ENCODE assay signal across 8 cellular contexts in the genomic region with DNA sequence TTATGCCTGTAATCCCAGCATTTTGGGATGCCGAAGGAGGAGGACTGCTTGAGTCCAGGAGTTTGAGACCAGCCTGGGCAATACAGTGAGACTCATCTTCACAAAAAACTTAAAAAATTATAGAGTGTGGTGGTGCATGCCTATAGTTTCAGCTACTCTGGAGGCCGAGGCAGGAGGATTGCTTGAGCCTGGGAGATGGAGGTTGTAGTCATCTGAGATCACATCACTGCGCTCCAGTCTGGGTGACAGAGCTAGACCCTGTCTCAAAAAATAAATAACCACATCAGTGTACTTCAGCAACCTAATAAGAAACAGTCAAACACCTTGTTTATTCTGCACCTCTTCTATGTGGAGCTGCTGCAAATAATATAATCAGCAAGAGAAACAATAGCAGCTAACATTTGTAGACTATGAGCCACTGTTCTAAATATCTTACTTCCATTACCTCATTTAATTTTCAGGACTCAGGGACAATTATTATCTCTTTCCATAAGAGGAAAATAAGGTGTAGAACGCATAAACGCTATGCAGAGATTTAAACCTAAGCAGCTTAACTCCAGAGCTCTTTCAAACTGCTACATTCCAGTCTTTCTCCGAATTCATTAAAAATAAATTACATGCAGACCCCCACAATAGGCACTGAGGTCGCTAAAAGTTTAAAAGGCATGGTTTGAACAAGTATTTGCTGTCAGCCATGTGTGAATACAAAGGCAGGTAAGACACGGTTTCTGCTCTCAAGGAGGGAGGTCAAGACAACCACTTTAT. TPM values are rescaled to one million over a fixed set of nuclear protein-coding genes. Genes with fewer than 3 reads are reported as not detected.
DNase-seq lines count a peak whose midpoint lies in the region; ATAC-seq, FAIRE-seq and TF ChIP-seq lines count a peak whose summit lies in the region.

No MANE protein-coding gene starts in this region.

- H3K27ac ChIP-seq in HUES64 (ENCODE audit: low read depth, low read length) (no peak overlapping the region), muscle layer of duodenum (ENCODE audit: low read length) (peak overlapping the region; percentile 79)

- no peak for FAIRE-seq in bronchial epithelial cell (lab: Jason Lieb, UNC)

- 34% methylated on average over 8 of the region's 8 CpGs for WGBS in HUES64

- H3K9ac ChIP-seq in HUES64 (ENCODE audit: low read depth, low read length), result peak overlapping the region; percentile 92

- H3K9me3 ChIP-seq in HUES64 (ENCODE audit: insufficient read depth, low read depth, low read length) (no peaks in the 10 kb centered on the region), muscle layer of duodenum (ENCODE audit: control insufficient read depth in 1 of 2, low read length in 2 of 2) (no peaks in the 10 kb centered on the region)

- TF ChIP-seq CTCF in AG09309 (IDR thresholded peaks at IDR 0.05; ENCODE audit: control insufficient read depth, insufficient read depth, low read depth, low read length, missing control alignments) (no peak), bronchial epithelial cell (IDR thresholded peaks at IDR 0.05; ENCODE audit: insufficient read depth, low read length, severe bottlenecking) (no peak)

- H3K4me1 ChIP-seq in HUES64 (ENCODE audit: insufficient read depth, low read length) (peaks cover 8% of the 10 kb centered on the region; the same call in 1 of the 2 replicates), muscle layer of duodenum (ENCODE audit: control insufficient read depth in 1 of 2, insufficient read depth in 2 of 2, low read length in 2 of 2) (peaks cover 3 to 17% of the 10 kb centered on the region in 2 donors)

- ATAC-seq in GM18498 (IDR thresholded peaks at IDR 0.05; ENCODE audit: unreplicated experiment), result no peak

- H3K27me3 ChIP-seq in HUES64 (ENCODE audit: insufficient read depth, low read length), result no peaks in the 10 kb centered on the region
- H3K27me3 ChIP-seq in bronchial epithelial cell (ENCODE audit: control insufficient read depth, insufficient read depth, low read length), result no peaks in the 10 kb centered on the region
- no peaks in the 10 kb centered on the region for H3K27me3 ChIP-seq in muscle layer of duodenum (ENCODE audit: low read depth, low read length)

- H3K4me3 ChIP-seq in AG09309 (ENCODE audit: control insufficient read depth, low read depth, low read length), result peak overlapping the region; percentile 57
- peak overlapping the region; percentile 90 for H3K4me3 ChIP-seq in HUES64 (ENCODE audit: low read length)
- peak overlapping the region; percentile 93 for H3K4me3 ChIP-seq in bronchial epithelial cell (ENCODE audit: low read depth, low read length)
- H3K4me3 ChIP-seq in muscle layer of duodenum (ENCODE audit: low read depth in 1 of 2, low read length in 2 of 2), result peak overlapping the region; percentile 92 to 97

- no peak for DNase-seq in AG09309 (ENCODE audit: low read depth)
- no peak for DNase-seq in bronchial epithelial cell (ENCODE audit: low read depth)
- no peak for DNase-seq in NCI-H524 treated with DMSO at 0.1 percent for 48 hours (lab: John Stamatoyannopoulos, UW)
- DNase-seq in NK-92 treated with Interleukin-12 subunit alpha and Interleukin-12 subunit beta, amount 100 ng/mL, for 24 hours (lab: John Stamatoyannopoulos, UW), result no peak
- no peak for DNase-seq in germinal center (ENCODE audit: low spot score)

- H3K36me3 ChIP-seq in HUES64 (ENCODE audit: insufficient read depth, low read length) (peaks cover 42% of the 10 kb centered on the region), bronchial epithelial cell (ENCODE audit: control insufficient read depth, insufficient read depth, low read length) (peaks cover under 1% of the 10 kb centered on the region), muscle layer of duodenum (ENCODE audit: control insufficient read depth in 1 of 2, insufficient read depth in 2 of 2, low read length in 2 of 2) (peaks cover 10% of the 10 kb centered on the region in 2 donors)

RNA-seq across cellular contexts. Expression of a gene that starts 1.2 kb away (rescaled TPM):
- 32.7 TPM for polyA plus RNA-seq in HUES64 (2013, experiment 1 of 2)
- polyA plus RNA-seq in HUES64 (2013, experiment 2 of 2), result 37.9 TPM
- 14.7 and 23.4 TPM in 2 replicates for total RNA-seq in bronchial epithelial cell
